8 cellular contexts compared by ENCODE assay signal in genomic region chr5:139660916-139661814, GRCh38. TPM values are rescaled to one million over a fixed set of nuclear protein-coding genes. Genes with fewer than 3 reads are reported as not detected.
DNase-seq lines count a peak whose midpoint lies in the region; FAIRE-seq and TF ChIP-seq lines count a peak whose summit lies in the region.

No MANE protein-coding gene starts in this region.

- H4K20me1 ChIP-seq in keratinocyte (ENCODE audit: control insufficient read depth, extremely low read depth, insufficient read depth, low read length) (no peaks in the 10 kb centered on the region), smooth muscle cell (ENCODE audit: low read depth) (peaks cover 91% of the 10 kb centered on the region)

- peak overlapping the region; percentile 60 for H3K9ac ChIP-seq in keratinocyte (ENCODE audit: control insufficient read depth, extremely low read depth, insufficient read depth, low read length)
- H3K9ac ChIP-seq in smooth muscle cell (ENCODE audit: low read depth) = peak overlapping the region; percentile 71

- H3K4me1 ChIP-seq in keratinocyte (ENCODE audit: control insufficient read depth, extremely low read depth, insufficient read depth, low read length) (peaks cover 17% of the 10 kb centered on the region), smooth muscle cell (ENCODE audit: low read depth) (peaks cover 45% of the 10 kb centered on the region)

- H3K27me3 ChIP-seq in keratinocyte (ENCODE audit: control insufficient read depth, extremely low read depth, insufficient read depth, low read length) (no peaks in the 10 kb centered on the region), smooth muscle cell (ENCODE audit: low read depth) (no peaks in the 10 kb centered on the region)

- peak overlapping the region; percentile 77 for H3K27ac ChIP-seq in keratinocyte (ENCODE audit: control insufficient read depth, insufficient read depth, low read length)
- H3K27ac ChIP-seq in smooth muscle cell (ENCODE audit: low read depth) = peak overlapping the region; percentile 99

- H3K9me1 ChIP-seq in keratinocyte (ENCODE audit: control insufficient read depth, extremely low read depth, insufficient read depth, low read length) = no peaks in the 10 kb centered on the region

- H3K36me3 ChIP-seq in keratinocyte (ENCODE audit: control insufficient read depth in 2 of 2, extremely low read depth in 1 of 2, insufficient read depth in 2 of 2, low read length in 2 of 2) (no peaks in the 10 kb centered on the region), smooth muscle cell (ENCODE audit: low read depth) (no peaks in the 10 kb centered on the region)

- H2AFZ ChIP-seq in keratinocyte (ENCODE audit: control insufficient read depth, low read length) = peak overlapping the region; percentile 80
- no peak overlapping the region for H2AFZ ChIP-seq in smooth muscle cell (ENCODE audit: low read depth)

- dilution Hi-C loops in keratinocyte (cut with MboI; ENCODE audit: extremely low pct_ligation_motif_present, low sequenced_read_pairs) = no loop called here

- H3K9me3 ChIP-seq in keratinocyte (ENCODE audit: control insufficient read depth, low read depth, low read length) = no peaks in the 10 kb centered on the region
- no peaks in the 10 kb centered on the region for H3K9me3 ChIP-seq in smooth muscle cell (replicated peaks; ENCODE audit: low read depth)

- H3F3A ChIP-seq in smooth muscle cell (ENCODE audit: low read depth) = peaks cover 30% of the 10 kb centered on the region

- TF ChIP-seq CTCF in keratinocyte (optimal IDR thresholded peaks at IDR 0.05 in 1 of 3, IDR thresholded peaks at IDR 0.05 in 1 of 3, conservative IDR thresholded peaks at IDR 0.05 in 1 of 3; ENCODE audit: extremely low read depth in 1 of 3, insufficient read depth in 2 of 3, low read length in 3 of 3) (no peak), smooth muscle cell (IDR thresholded peaks at IDR 0.05; ENCODE audit: borderline replicate concordance, insufficient read depth, poor library complexity, severe bottlenecking) (no peak)

- peak overlapping the region; percentile 27 for H3K4me2 ChIP-seq in keratinocyte (ENCODE audit: control insufficient read depth, extremely low read depth, insufficient read depth, low read depth, low read length)
- H3K4me2 ChIP-seq in smooth muscle cell = peak overlapping the region; percentile 83

- WGBS in smooth muscle cell (ENCODE audit: low lambda C conversion rate) = 39% methylated on average over 23 of the region's 41 CpGs

- DNase-seq in activated CD8-positive, alpha-beta memory T cell treated with anti-CD3 and anti-CD28 coated beads, Interleukin-2, amount 50 U/mL, for 4 hours = peak; percentile 24
- DNase-seq in activated CD8-positive, alpha-beta memory T cell treated with anti-CD3 and anti-CD28 coated beads for 24 hours = no peak
- peak; percentile 61 to 75 for DNase-seq in Kasumi-1 (lab: John Stamatoyannopoulos, UW)
- peak; percentile 98 for DNase-seq in astrocyte of the hippocampus (ENCODE audit: low read depth, low spot score)
- DNase-seq in keratinocyte (ENCODE audit: low read depth, low spot score) = peak; percentile 83
- DNase-seq in smooth muscle cell (lab: John Stamatoyannopoulos, UW; ENCODE audit: unreplicated experiment) = peak; percentile 83
- DNase-seq in pons (ENCODE audit: low spot score) = no peak
- DNase-seq in NCI-H1694 treated with DMSO at 0.1 percent for 48 hours (lab: John Stamatoyannopoulos, UW) = no peak

- H3K79me2 ChIP-seq in keratinocyte (ENCODE audit: control insufficient read depth, insufficient read depth, low read length) (no peaks in the 10 kb centered on the region), smooth muscle cell (ENCODE audit: low read depth) (peaks cover 86% of the 10 kb centered on the region)

- peak; percentile 56 for FAIRE-seq in keratinocyte (lab: Jason Lieb, UNC)

- H3K4me3 ChIP-seq in keratinocyte (ENCODE audit: control insufficient read depth in 2 of 3, extremely low read depth in 1 of 3, insufficient read depth in 2 of 3, low read depth in 1 of 3, low read length in 3 of 3) = peak overlapping the region in 1 of 3 experiments; percentile 2
- H3K4me3 ChIP-seq in smooth muscle cell = no peak overlapping the region

RNA-seq across cellular contexts. Expression of gene CXXC5, which starts 13.0 kb away (rescaled TPM):
- polyA plus RNA-seq in keratinocyte (0.59 to 1.7 TPM (median 1.0 TPM) in 3 replicates), smooth muscle cell (139 and 175 TPM in 2 replicates)
- polyA plus RNA-seq in keratinocyte (2011; ENCODE audit: low read depth) = 4.9 TPM
- polyA plus RNA-seq in keratinocyte (2011; cell fraction: cytosol; rRNA removed) = 1.0 and 1.1 TPM in 2 replicates
- polyA plus RNA-seq in keratinocyte (2011; cell fraction: nucleus; rRNA removed) = 1.2 and 2.1 TPM in 2 replicates
- polyA plus RNA-seq in keratinocyte (2012; ENCODE audit: low replicate concordance) = 0.65 and 6.6 TPM in 2 replicates
- 0.80 to 2.0 TPM (median 1.4 TPM) in 3 replicates for polyA minus RNA-seq in keratinocyte
- polyA minus RNA-seq in keratinocyte (2011; cell fraction: cytosol; rRNA and poly(A)+ RNA removed) = 5.4 TPM
- polyA minus RNA-seq in keratinocyte (2011; cell fraction: nucleus; rRNA and poly(A)+ RNA removed) = 2.2 and 3.7 TPM in 2 replicates
- total RNA-seq in smooth muscle cell = 85.5 and 103 TPM in 2 replicates

Comparison
In these comparisons a context has a peak if more than half of its experiments do, and no peak if none do; other contexts are left out.
1. DNase-seq: peak in activated CD8-positive, alpha-beta memory T cell treated with anti-CD3 and anti-CD28 coated beads, Interleukin-2, amount 50 U/mL, for 4 hours (single experiment), Kasumi-1 (2 of 2), astrocyte of the hippocampus (single experiment), keratinocyte (single experiment) and smooth muscle cell (single experiment); none in activated CD8-positive, alpha-beta memory T cell treated with anti-CD3 and anti-CD28 coated beads for 24 hours (single experiment), pons (single experiment) and NCI-H1694 treated with DMSO at 0.1 percent for 48 hours (single experiment).
2. RNA of gene CXXC5, which starts 13.0 kb away (polyA plus RNA-seq): 139 to 175 TPM in smooth muscle cell; 0.59 to 6.6 TPM in keratinocyte; every median in the first group is over 10 times any median in the second.